In genomic region chr15:20356444-20357138, GRCh38 we compare ENCODE assay signal across 8 cellular contexts.
A peak's percentile ranks its signal among the peaks of the same experiment; 100 is the strongest.
DNase-seq lines count a peak whose midpoint lies in the region; ATAC-seq, FAIRE-seq and TF ChIP-seq lines count a peak whose summit lies in the region.

No MANE protein-coding gene starts in this region.

- 38% methylated on average over 25 of the region's 27 CpGs for WGBS in GM12878 (ENCODE audit: insufficient coverage, insufficient replicate concordance, low lambda C conversion rate, missing lambda C conversion rate)

- TF ChIP-seq POLR2A in GM12878 (IDR thresholded peaks at IDR 0.05; ENCODE audit: low read depth, low read length), result no peak

- no peak overlapping the region for H3K27ac Mint-ChIP-seq in HFFc6

- ATAC-seq in GM12878, result peak; percentile 81

- H3K9me3 ChIP-seq in SU-DHL-6 (ENCODE audit: insufficient read depth, low read length), result no peaks in the 10 kb centered on the region
- no peaks in the 10 kb centered on the region; the same call in 2 of the 3 replicates for H3K9me3 ChIP-seq in GM12878 (replicated peaks; ENCODE audit: control insufficient read depth, insufficient read depth, low read length)

- H4K20me1 ChIP-seq in SU-DHL-6 (ENCODE audit: low read depth, low read length), result no peaks in the 10 kb centered on the region
- H4K20me1 ChIP-seq in GM12878 (ENCODE audit: control insufficient read depth, insufficient read depth), result no peaks in the 10 kb centered on the region

- H3K4me3 Mint-ChIP-seq in HFFc6, result no peak overlapping the region

- H3K27me3 ChIP-seq in SU-DHL-6 (ENCODE audit: low read length) (no peaks in the 10 kb centered on the region), GM12878 (replicated peaks in 1 of 2; ENCODE audit: control insufficient read depth in 2 of 2, insufficient read depth in 2 of 2, low read length in 1 of 2) (no peaks in the 10 kb centered on the region; a peak in 1 of 4 replicates)

- CTCF ChIA-PET in GM12878 (lab: Yijun Ruan, JAX), result interaction anchor here (0.7 to 3.9 kb wide), 3 partner anchors 8 to 1868 kb away, joined by 3 to 35 read pairs (median 4); no protein-coding TSS in a partner anchor

- H3K4me3 ChIP-seq in SU-DHL-6 (ENCODE audit: insufficient read depth, low read length, poor library complexity, severe bottlenecking) (no peak overlapping the region), GM12878 (no peak overlapping the region)

- no peaks in the 10 kb centered on the region for H3K36me3 Mint-ChIP-seq in HFFc6 (ENCODE audit: low read depth)

- TF ChIP-seq CTCF in HFFc6 (IDR thresholded peaks at IDR 0.05) (peak; percentile 90), SU-DHL-6 (IDR thresholded peaks at IDR 0.05; ENCODE audit: insufficient read depth, low read length, poor library complexity, severe bottlenecking) (peak; percentile 77), GM12878 (IDR thresholded peaks at IDR 0.05 in 2 of 3, conservative IDR thresholded peaks at IDR 0.05 in 1 of 3; ENCODE audit: control insufficient read depth in 2 of 3, extremely low read depth in 1 of 3, insufficient read depth in 1 of 3, low read depth in 3 of 3, low read length in 3 of 3) (peak; percentile 52 to 70 (median 68))

- POLR2A ChIA-PET in GM12878 (lab: Charles Lee), result no interaction called here

- peaks cover 24% of the 10 kb centered on the region for H3K9me3 Mint-ChIP-seq in HFFc6

- H3K9me2 ChIP-seq in SU-DHL-6 (replicated peaks; ENCODE audit: insufficient read depth, low read length), result no peaks in the 10 kb centered on the region

- no peaks in the 10 kb centered on the region; the same call in 1 of the 2 replicates for H3K4me1 ChIP-seq in GM12878 (ENCODE audit: control insufficient read depth, insufficient read depth, low read length)

- H3K4me2 ChIP-seq in SU-DHL-6 (ENCODE audit: low read depth, low read length, poor library complexity, severe bottlenecking) (no peak overlapping the region), GM12878 (ENCODE audit: control insufficient read depth, insufficient read depth) (no peak overlapping the region)

- H3K9ac ChIP-seq in SU-DHL-6 (ENCODE audit: low read length) (no peak overlapping the region), GM12878 (ENCODE audit: control insufficient read depth, insufficient read depth, low read length) (no peak overlapping the region)

- H3K27me3 Mint-ChIP-seq in HFFc6 (ENCODE audit: insufficient read depth), result no peaks in the 10 kb centered on the region

- no peaks in the 10 kb centered on the region for H3K4me1 Mint-ChIP-seq in HFFc6 (ENCODE audit: low read depth)

- in situ Hi-C loops in Caki2 (cut with HindIII; ENCODE audit: low pct_unique_long_range_greater_than_20kb, low sequenced_read_pairs) (no loop called here), GM12878 (cut with MboI) (no loop called here)

- H3K79me2 ChIP-seq in SU-DHL-6 (ENCODE audit: insufficient read depth, low read length) (no peaks in the 10 kb centered on the region), GM12878 (ENCODE audit: control insufficient read depth, insufficient read depth, low read length) (no peaks in the 10 kb centered on the region)

- H3K36me3 ChIP-seq in SU-DHL-6 (ENCODE audit: low read length) (no peaks in the 10 kb centered on the region), GM12878 (ENCODE audit: control insufficient read depth in 2 of 2, insufficient read depth in 2 of 2, low read length in 1 of 2) (no peaks in the 10 kb centered on the region)

- peak; percentile 93 for FAIRE-seq in GM12878 (lab: Jason Lieb, UNC)

- H3K27ac ChIP-seq in SU-DHL-6 (ENCODE audit: low read depth, low read length), result no peak overlapping the region
- no peak overlapping the region for H3K27ac ChIP-seq in GM12878 (ENCODE audit: control insufficient read depth, insufficient read depth)

- peak; percentile 71 for TF ChIP-seq RAD21 in GM12878 (IDR thresholded peaks at IDR 0.05; ENCODE audit: insufficient read depth, low read depth, low read length)

- TF ChIP-seq EP300 in GM12878 (IDR thresholded peaks at IDR 0.05; ENCODE audit: borderline replicate concordance in 1 of 2, control insufficient read depth in 1 of 2, low read depth in 2 of 2, low read length in 2 of 2), result no peak

- no TSS peak for BruUV-seq in GM12878 (replicated peaks; lab: Mats Ljungman, UMichigan)

- peak; percentile 52 for DNase-seq in Caki2 (ENCODE audit: low read depth)
- no peak for DNase-seq in HFFc6
- DNase-seq in GM12878 (ENCODE audit: low read depth, low spot score), result no peak
- DNase-seq in kidney tubule cell (ENCODE audit: low spot score), result peak; percentile 65
- peak; percentile 47 for DNase-seq in stimulated activated CD8-positive, alpha-beta memory T cell treated with anti-CD3 and anti-CD28 coated beads, Interleukin-12 subunit alpha, Interleukin-12 subunit beta, amount 100 ng/mL, for 24 hours (ENCODE audit: extremely low read depth)
- no peak for DNase-seq in NCI-H526 treated with DMSO at 0.1 percent for 48 hours (lab: John Stamatoyannopoulos, UW)
- no peak for DNase-seq in NCI-H187 treated with DMSO at 0.1 percent for 48 hours (lab: John Stamatoyannopoulos, UW)

- no peaks in the 10 kb centered on the region for H3F3A ChIP-seq in SU-DHL-6 (ENCODE audit: insufficient read depth)

- intact Hi-C loops in GM12878 (cut with micrococcal nuclease; ENCODE audit: unreplicated experiment), result no loop called here

- H2AFZ ChIP-seq in SU-DHL-6 (ENCODE audit: low read depth, low read length, severe bottlenecking), result no peak overlapping the region
- no peak overlapping the region for H2AFZ ChIP-seq in GM12878 (ENCODE audit: control insufficient read depth, low read depth, low read length)

- RAD21 ChIA-PET in GM12878 (lab: Charles Lee; ENCODE audit: unreplicated experiment), result interaction anchor here (1.0 to 1.3 kb wide), 4 partner anchors 1865 to 1869 kb away, joined by 3 to 12 read pairs (median 4); no protein-coding TSS in a partner anchor

- SMC1A ChIA-PET in GM12878 (lab: Charles Lee; ENCODE audit: uncharacterized antibody, unreplicated experiment), result interaction anchor here (1.3 to 2.7 kb wide), 2 partner anchors 1865 to 1868 kb away, joined by 7 to 10 read pairs; no protein-coding TSS in a partner anchor

TF ChIP-seq in GM12878, 131 proteins besides CTCF, POLR2A, EP300 and RAD21:
- TF ChIP-seq SMC3 (IDR thresholded peaks at IDR 0.05; ENCODE audit: borderline replicate concordance, low read length) (peak; percentile 82), JUND (IDR thresholded peaks at IDR 0.05; ENCODE audit: low read depth, low read length) (no peak)
TF ChIP-seq in GM12878: peak in this region for 1.

Comparison
In these comparisons a context has a peak if more than half of its experiments do, and no peak if none do; other contexts are left out.
1. DNase-seq: peak in Caki2 (single experiment), kidney tubule cell (single experiment) and stimulated activated CD8-positive, alpha-beta memory T cell treated with anti-CD3 and anti-CD28 coated beads, Interleukin-12 subunit alpha, Interleukin-12 subunit beta, amount 100 ng/mL, for 24 hours (single experiment); none in HFFc6 (single experiment), GM12878 (single experiment), NCI-H526 treated with DMSO at 0.1 percent for 48 hours (single experiment) and NCI-H187 treated with DMSO at 0.1 percent for 48 hours (single experiment).
2. Peak in every context shown above with its lines, with median percentiles within 50 percentile points of each other: CTCF ChIP-seq.